1 cellular context compared by ENCODE assay signal in genomic region chr6:43493833-43494232, GRCh38.
TF ChIP-seq lines count a peak whose summit lies in the region.

No MANE protein-coding gene starts in this region.

TF ChIP-seq in liver, 16 proteins besides CTCF, POLR2A, EP300 and RAD21 (continued from another document):
- TF ChIP-seq HNF4G (IDR thresholded peaks at IDR 0.05) (peak; percentile 64), NR2F2 (IDR thresholded peaks at IDR 0.05) (no peak), GABPA (IDR thresholded peaks at IDR 0.05 in 1 of 2, conservative IDR thresholded peaks at IDR 0.05 in 1 of 2) (no peak), FOXA1 (IDR thresholded peaks at IDR 0.05) (no peak), FOXA2 (IDR thresholded peaks at IDR 0.05) (no peak)
TF ChIP-seq in liver: peak in this region for 6.
